7 cellular contexts compared by ENCODE assay signal in the genomic region with DNA sequence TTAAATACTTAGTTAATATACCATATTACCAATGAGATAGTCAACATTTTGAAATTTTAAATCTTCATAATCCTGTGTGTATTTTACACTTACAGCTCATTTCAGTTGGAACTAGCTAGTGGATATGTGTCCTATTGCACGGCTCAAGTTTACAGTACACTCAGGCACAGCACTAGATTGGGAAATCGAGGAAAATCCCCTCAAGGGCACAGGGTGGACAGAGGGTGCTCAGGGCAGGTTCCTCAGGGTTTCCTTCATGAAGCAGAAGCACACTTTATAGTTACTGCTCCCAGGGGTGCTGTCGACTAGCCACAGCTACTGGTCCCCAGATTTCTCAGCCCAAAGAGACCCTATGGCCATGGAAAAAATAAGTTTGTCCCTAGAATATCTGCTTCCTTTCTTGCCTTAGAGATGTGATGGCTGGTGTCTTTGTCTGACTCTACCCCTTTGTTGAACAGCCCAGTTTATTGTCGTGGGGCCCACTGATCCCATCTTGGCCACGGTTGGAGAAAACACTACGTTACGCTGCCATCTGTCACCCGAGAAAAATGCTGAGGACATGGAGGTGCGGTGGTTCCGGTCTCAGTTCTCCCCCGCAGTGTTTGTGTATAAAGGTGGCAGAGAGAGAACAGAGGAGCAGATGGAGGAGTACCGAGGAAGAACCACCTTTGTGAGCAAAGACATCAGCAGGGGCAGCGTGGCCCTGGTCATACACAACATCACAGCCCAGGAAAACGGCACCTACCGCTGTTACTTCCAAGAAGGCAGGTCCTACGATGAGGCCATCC. TPM values are rescaled to one million over a fixed set of nuclear protein-coding genes. Genes with fewer than 3 reads are reported as not detected.
DNase-seq lines count a peak whose midpoint lies in the region; TF ChIP-seq lines count a peak whose summit lies in the region.
"Had no signal": no experiment of that assay in that cellular context is flagged by ENCODE, and none has a peak within 500 bp of the region (broad histone marks: within the 10 kb centered on the region; RNA-seq: fewer than 3 reads in every experiment).

No MANE protein-coding gene starts in this region.

- H3K36me3 ChIP-seq in HUES6 (ENCODE audit: control insufficient read depth, insufficient read depth, low read length) (peaks cover 44% of the 10 kb centered on the region), parathyroid adenoma (ENCODE audit: control insufficient read depth, insufficient read depth, low read length) (no peaks in the 10 kb centered on the region)

- peak overlapping the region; percentile 43 for H3K4me2 ChIP-seq in parathyroid adenoma (ENCODE audit: low read length)

- H3K4me1 Mint-ChIP-seq in MCF 10A (ENCODE audit: insufficient read depth, unreplicated experiment), result peaks cover 20% of the 10 kb centered on the region

- peak overlapping the region; percentile 95; the same call in 1 of the 2 replicates for H3K4me3 ChIP-seq in HUES6 (ENCODE audit: low read depth, low read length)
- H3K4me3 ChIP-seq in parathyroid adenoma (ENCODE audit: low read depth, low read length), result no peak overlapping the region

- no peak overlapping the region for H2AFZ ChIP-seq in parathyroid adenoma

- H3K9me3 ChIP-seq in HUES6 (ENCODE audit: control insufficient read depth, insufficient read depth, low read depth, low read length) (no peaks in the 10 kb centered on the region), parathyroid adenoma (ENCODE audit: control insufficient read depth, low read length) (no peaks in the 10 kb centered on the region)

- DNase-seq in MCF 10A (ENCODE audit: unreplicated experiment) (no peak), dedifferentiated amniotic fluid mesenchymal stem cell (ENCODE audit: extremely low spot score) (no peak), HPDE6-E6E7 (ENCODE audit: extremely low spot score) (no peak), NCI-H1105 (lab: John Stamatoyannopoulos, UW) (no peak)

- no peak for TF ChIP-seq CTCF in MCF 10A (IDR thresholded peaks at IDR 0.05; ENCODE audit: unreplicated experiment)
- TF ChIP-seq CTCF in parathyroid adenoma (IDR thresholded peaks at IDR 0.05), result no peak

- H3K9ac ChIP-seq in HUES6 (ENCODE audit: low read length), result no peak overlapping the region
- H3K9ac ChIP-seq in parathyroid adenoma, result no peak overlapping the region

- BruUV-seq in MCF 10A (replicated peaks; lab: Mats Ljungman, UMichigan), result no TSS peak

- no peaks in the 10 kb centered on the region for H3K9me3 Mint-ChIP-seq in MCF 10A (ENCODE audit: unreplicated experiment)

- peak overlapping the region; percentile 85 for H3K4me3 Mint-ChIP-seq in MCF 10A (ENCODE audit: unreplicated experiment)

- POLR2A ChIA-PET in MCF 10A (lab: Yijun Ruan, JAX), result interaction anchor here (0.8 to 1.0 kb wide), 2 partner anchors 15 to 76 kb away, joined by 3 to 4 read pairs; no protein-coding TSS in a partner anchor

- peaks cover 53% of the 10 kb centered on the region for H3K36me3 Mint-ChIP-seq in MCF 10A (ENCODE audit: insufficient read depth, unreplicated experiment)

- intact Hi-C loops in MCF 10A (cut with micrococcal nuclease), result loop anchor here (5.0 to 10.0 kb wide), 2 partner anchors 108 to 114 kb away; no protein-coding TSS in a partner anchor

- H3K27ac ChIP-seq in HUES6 (ENCODE audit: low read depth, low read length), result no peak overlapping the region
- no peak overlapping the region for H3K27ac ChIP-seq in parathyroid adenoma

- no peaks in the 10 kb centered on the region for H3K27me3 ChIP-seq in HUES6 (ENCODE audit: control insufficient read depth, insufficient read depth, low read length)
- no peaks in the 10 kb centered on the region for H3K27me3 ChIP-seq in parathyroid adenoma (ENCODE audit: control insufficient read depth, insufficient read depth, low read length)

- H3K4me1 ChIP-seq in HUES6 (ENCODE audit: control insufficient read depth, insufficient read depth, low read length) (peaks cover 5% of the 10 kb centered on the region), parathyroid adenoma (peaks cover 13% of the 10 kb centered on the region)

- CTCF ChIA-PET in MCF 10A (lab: Yijun Ruan, JAX), result no interaction called here

- H3K79me2 ChIP-seq in parathyroid adenoma, result peaks cover 17% of the 10 kb centered on the region

- peak overlapping the region; percentile 98 for H3K27ac Mint-ChIP-seq in MCF 10A (ENCODE audit: low read depth, unreplicated experiment)

- H3K27me3 Mint-ChIP-seq in MCF 10A (ENCODE audit: insufficient read depth, unreplicated experiment), result no peaks in the 10 kb centered on the region

RNA-seq across cellular contexts. Expression of a gene that starts 1.5 kb away (rescaled TPM):
- 14.6 and 16.9 TPM in 2 replicates for total RNA-seq in MCF 10A (2022)

RNA-seq across cellular contexts. Expression of a gene that starts 18.9 kb away (rescaled TPM):
- 7.4 and 9.8 TPM in 2 replicates for total RNA-seq in MCF 10A (2022)

RNA-seq across cellular contexts. Expression of a gene that starts 40.9 kb away (rescaled TPM):
- total RNA-seq in MCF 10A (2022), result not detected in 2 replicates
- total RNA-seq: myocyte had no signal

RNA-seq across cellular contexts. Expression of a gene that starts 57.1 kb away (rescaled TPM):
- total RNA-seq in MCF 10A (2022), result 8.0 and 15.5 TPM in 2 replicates
